In the genomic region with DNA sequence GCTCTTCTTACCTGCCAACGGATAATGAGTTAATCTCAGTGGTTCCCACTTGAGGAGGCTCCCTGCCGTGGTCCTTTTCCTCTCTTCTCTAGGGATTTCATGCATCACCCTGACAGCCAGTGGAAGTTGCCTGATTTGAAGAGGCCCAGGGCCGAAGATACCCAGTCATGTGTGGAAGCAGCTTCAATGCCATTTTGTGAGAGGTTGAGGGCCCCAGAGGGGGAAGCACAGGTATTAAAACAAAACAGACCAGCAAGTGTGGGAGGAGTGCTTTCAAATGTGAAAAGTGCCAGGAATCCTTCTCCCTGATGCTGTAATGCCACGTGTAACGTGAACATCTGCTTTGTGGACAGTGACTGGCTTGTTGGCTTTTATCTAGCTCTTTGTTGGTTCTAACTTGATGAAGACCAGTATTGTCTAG, we compare ENCODE assay signal across 8 cellular contexts. TPM values are rescaled to one million over a fixed set of nuclear protein-coding genes. Genes with fewer than 3 reads are reported as not detected.
DNase-seq lines count a peak whose midpoint lies in the region; ATAC-seq and TF ChIP-seq lines count a peak whose summit lies in the region.

No MANE protein-coding gene starts in this region.

- no peaks in the 10 kb centered on the region for H3K79me2 ChIP-seq in Loucy (ENCODE audit: insufficient read depth, low read length)

- H3K27ac Mint-ChIP-seq in natural killer cell treated with Interleukin-12 subunit alpha and Interleukin-12 subunit beta and Interleukin-15 and Interleukin-18, amount 100 ng/mL, for 72 hours = peak overlapping the region; percentile 92 to 98

- no peaks in the 10 kb centered on the region for H3K9me3 Mint-ChIP-seq in natural killer cell treated with Interleukin-12 subunit alpha and Interleukin-12 subunit beta and Interleukin-15 and Interleukin-18, amount 100 ng/mL, for 72 hours

- no peak for DNase-seq in AG04449 (ENCODE audit: low read depth, low spot score)
- DNase-seq in caudate nucleus (lab: John Stamatoyannopoulos, UW) = peak in 39 of 61 donors; percentile 6 to 80 (median 40)
- no peak for DNase-seq in natural killer cell treated with Interleukin-12 subunit alpha and Interleukin-12 subunit beta and Interleukin-15 and Interleukin-18, amount 100 ng/mL, for 72 hours (ENCODE audit: low spot score)
- no peak for DNase-seq in DMS114 treated with DMSO at 0.1 percent for 48 hours (lab: John Stamatoyannopoulos, UW; ENCODE audit: unreplicated experiment)

- H3K27me3 ChIP-seq in Loucy (ENCODE audit: insufficient read depth, low read length, poor library complexity, severe bottlenecking) = no peaks in the 10 kb centered on the region

- no peaks in the 10 kb centered on the region for H3K36me3 ChIP-seq in Loucy (ENCODE audit: insufficient read depth, low read length)

- peak overlapping the region; percentile 82 for H3K4me2 ChIP-seq in Loucy (ENCODE audit: low read depth, low read length, poor library complexity, severe bottlenecking)

- peak overlapping the region; percentile 49 for H3K4me3 Mint-ChIP-seq in natural killer cell treated with Interleukin-12 subunit alpha and Interleukin-12 subunit beta and Interleukin-15 and Interleukin-18, amount 100 ng/mL, for 72 hours

- H3F3A ChIP-seq in Loucy (ENCODE audit: low read depth) = no peaks in the 10 kb centered on the region

- TF ChIP-seq CTCF in AG04449 (IDR thresholded peaks at IDR 0.05; ENCODE audit: insufficient read depth, low read length, missing control alignments) (no peak), Loucy (conservative IDR thresholded peaks at IDR 0.05; ENCODE audit: low read length) (no peak)

- no peak for ATAC-seq in natural killer cell treated with Interleukin-12 subunit alpha and Interleukin-12 subunit beta and Interleukin-15 and Interleukin-18, amount 100 ng/mL, for 72 hours
- ATAC-seq in HG02885 (IDR thresholded peaks at IDR 0.05; ENCODE audit: poor library complexity, unreplicated experiment) = no peak
- ATAC-seq in HG03095 (IDR thresholded peaks at IDR 0.05; ENCODE audit: unreplicated experiment) = no peak
- no peak for ATAC-seq in GM18870 (IDR thresholded peaks at IDR 0.05; ENCODE audit: unreplicated experiment)

- H3K4me1 ChIP-seq in Loucy (ENCODE audit: insufficient read depth, low read length, poor library complexity, severe bottlenecking) = peaks cover 10% of the 10 kb centered on the region

- no peaks in the 10 kb centered on the region for H3K27me3 Mint-ChIP-seq in natural killer cell treated with Interleukin-12 subunit alpha and Interleukin-12 subunit beta and Interleukin-15 and Interleukin-18, amount 100 ng/mL, for 72 hours

- H3K27ac ChIP-seq in caudate nucleus (ENCODE audit: low read depth, low read length) = peak overlapping the region; percentile 99

- no peaks in the 10 kb centered on the region for H3K9me2 ChIP-seq in Loucy (replicated peaks; ENCODE audit: low read depth, low read length)

- H3K9ac ChIP-seq in Loucy (ENCODE audit: low read depth, low read length, poor library complexity, severe bottlenecking) = peak overlapping the region; percentile 63

- no peaks in the 10 kb centered on the region for H4K20me1 ChIP-seq in Loucy (ENCODE audit: insufficient read depth, low read length, poor library complexity, severe bottlenecking)

- H3K4me1 Mint-ChIP-seq in natural killer cell treated with Interleukin-12 subunit alpha and Interleukin-12 subunit beta and Interleukin-15 and Interleukin-18, amount 100 ng/mL, for 72 hours (ENCODE audit: low read depth in 2 of 2) = peaks cover 32 to 33% of the 10 kb centered on the region in 2 donors

- CTCF ChIA-PET in AG04449 (lab: Yijun Ruan, JAX) = interaction anchor here (0.6 to 1.4 kb wide), 3 partner anchors 52 to 78 kb away, joined by 3 to 5 read pairs (median 3); a partner anchor contains a TSS

- POLR2A ChIA-PET in AG04449 (lab: Yijun Ruan, JAX) = no interaction called here

- H3K4me3 ChIP-seq in AG04449 (ENCODE audit: low read depth, low read length) (peak overlapping the region; percentile 97), Loucy (ENCODE audit: low read length, poor library complexity, severe bottlenecking) (peak overlapping the region; percentile 91)

- no peak overlapping the region; the same call in 1 of the 2 replicates for H2AFZ ChIP-seq in Loucy (ENCODE audit: low read length)

- no peaks in the 10 kb centered on the region for H3K9me3 ChIP-seq in Loucy (ENCODE audit: insufficient read depth, low read depth, low read length)

- H3K36me3 Mint-ChIP-seq in natural killer cell treated with Interleukin-12 subunit alpha and Interleukin-12 subunit beta and Interleukin-15 and Interleukin-18, amount 100 ng/mL, for 72 hours = no peaks in the 10 kb centered on the region

RNA-seq across cellular contexts. Expression of a gene that starts 1.5 kb away (rescaled TPM):
- 1 to 10 TPM; 3.5 to 5.8 TPM for total RNA-seq in natural killer cell treated with Interleukin-12 subunit alpha and Interleukin-12 subunit beta and Interleukin-15 and Interleukin-18, amount 100 ng/mL, for 72 hours

RNA-seq across cellular contexts. Expression of a gene that starts 53.5 kb away (rescaled TPM):
- total RNA-seq in natural killer cell treated with Interleukin-12 subunit alpha and Interleukin-12 subunit beta and Interleukin-15 and Interleukin-18, amount 100 ng/mL, for 72 hours = 10 to 100 TPM in 1 of 2 donors, 1 to 10 TPM in 1; 9.0 to 12.3 TPM

RNA-seq across cellular contexts. Expression of a gene that starts 56.2 kb away (rescaled TPM):
- total RNA-seq in natural killer cell treated with Interleukin-12 subunit alpha and Interleukin-12 subunit beta and Interleukin-15 and Interleukin-18, amount 100 ng/mL, for 72 hours = 1 to 10 TPM; 1.1 to 3.3 TPM

Comparison
In these comparisons a context has a peak if more than half of its experiments do, and no peak if none do; other contexts are left out.
1. DNase-seq: peak in caudate nucleus (39 of 61); none in AG04449 (single experiment), natural killer cell treated with Interleukin-12 subunit alpha and Interleukin-12 subunit beta and Interleukin-15 and Interleukin-18, amount 100 ng/mL, for 72 hours (single experiment) and DMS114 treated with DMSO at 0.1 percent for 48 hours (single experiment).